1 cellular context compared by ENCODE assay signal in the genomic region with DNA sequence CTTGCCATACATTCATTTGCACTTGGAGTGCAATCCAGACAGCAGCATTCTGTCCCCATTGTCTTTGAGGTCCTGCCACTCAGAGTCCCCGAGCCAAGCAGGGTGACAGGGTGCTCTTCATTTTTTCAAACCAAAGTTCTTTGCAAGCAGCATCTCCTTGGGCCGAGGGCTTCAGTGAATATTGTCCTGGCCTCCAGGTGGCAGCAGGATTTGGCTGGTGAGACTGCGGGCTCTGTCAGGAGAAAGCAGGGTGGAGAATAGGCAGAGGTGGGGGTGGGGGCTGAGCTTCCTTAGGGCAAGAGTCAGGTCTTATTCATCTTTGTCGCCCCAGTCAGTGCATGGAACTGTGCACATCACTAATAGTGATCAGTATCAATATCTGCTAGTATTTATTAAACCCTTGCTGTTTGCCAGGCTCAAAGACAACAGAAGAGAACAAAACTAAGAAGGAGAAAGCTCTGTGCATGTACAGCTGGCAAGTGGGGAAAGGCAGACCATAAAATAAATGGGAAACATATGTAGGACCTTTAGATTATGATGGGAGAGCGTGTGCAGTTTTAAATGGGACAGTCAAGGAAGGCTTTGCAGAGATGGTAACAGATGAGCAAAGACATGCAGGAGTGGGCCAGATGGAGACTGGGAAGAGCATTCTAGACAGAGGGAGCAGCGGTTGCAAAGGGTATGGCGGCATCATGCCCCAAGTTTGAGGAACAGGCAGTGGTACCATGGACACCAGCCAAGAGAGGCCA.
TF ChIP-seq lines count a peak whose summit lies in the region.

No MANE protein-coding gene starts in this region.

TF ChIP-seq in HepG2, 621 proteins besides CTCF, POLR2A, EP300 and RAD21:
- TF ChIP-seq, protein P1, sequence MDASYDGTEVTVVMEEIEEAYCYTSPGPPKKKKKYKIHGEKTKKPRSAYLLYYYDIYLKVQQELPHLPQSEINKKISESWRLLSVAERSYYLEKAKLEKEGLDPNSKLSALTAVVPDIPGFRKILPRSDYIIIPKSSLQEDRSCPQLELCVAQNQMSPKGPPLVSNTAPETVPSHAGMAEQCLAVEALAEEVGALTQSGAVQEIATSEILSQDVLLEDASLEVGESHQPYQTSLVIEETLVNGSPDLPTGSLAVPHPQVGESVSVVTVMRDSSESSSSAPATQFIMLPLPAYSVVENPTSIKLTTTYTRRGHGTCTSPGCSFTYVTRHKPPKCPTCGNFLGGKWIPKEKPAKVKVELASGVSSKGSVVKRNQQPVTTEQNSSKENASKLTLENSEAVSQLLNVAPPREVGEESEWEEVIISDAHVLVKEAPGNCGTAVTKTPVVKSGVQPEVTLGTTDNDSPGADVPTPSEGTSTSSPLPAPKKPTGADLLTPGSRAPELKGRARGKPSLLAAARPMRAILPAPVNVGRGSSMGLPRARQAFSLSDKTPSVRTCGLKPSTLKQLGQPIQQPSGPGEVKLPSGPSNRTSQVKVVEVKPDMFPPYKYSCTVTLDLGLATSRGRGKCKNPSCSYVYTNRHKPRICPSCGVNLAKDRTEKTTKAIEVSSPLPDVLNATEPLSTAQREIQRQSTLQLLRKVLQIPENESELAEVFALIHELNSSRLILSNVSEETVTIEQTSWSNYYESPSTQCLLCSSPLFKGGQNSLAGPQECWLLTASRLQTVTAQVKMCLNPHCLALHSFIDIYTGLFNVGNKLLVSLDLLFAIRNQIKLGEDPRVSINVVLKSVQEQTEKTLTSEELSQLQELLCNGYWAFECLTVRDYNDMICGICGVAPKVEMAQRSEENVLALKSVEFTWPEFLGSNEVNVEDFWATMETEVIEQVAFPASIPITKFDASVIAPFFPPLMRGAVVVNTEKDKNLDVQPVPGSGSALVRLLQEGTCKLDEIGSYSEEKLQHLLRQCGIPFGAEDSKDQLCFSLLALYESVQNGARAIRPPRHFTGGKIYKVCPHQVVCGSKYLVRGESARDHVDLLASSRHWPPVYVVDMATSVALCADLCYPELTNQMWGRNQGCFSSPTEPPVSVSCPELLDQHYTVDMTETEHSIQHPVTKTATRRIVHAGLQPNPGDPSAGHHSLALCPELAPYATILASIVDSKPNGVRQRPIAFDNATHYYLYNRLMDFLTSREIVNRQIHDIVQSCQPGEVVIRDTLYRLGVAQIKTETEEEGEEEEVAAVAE (CRISPR knock-in tag; IDR thresholded peaks at IDR 0.05; ENCODE audit: borderline replicate concordance), result no peak
- TF ChIP-seq SOX13 (IDR thresholded peaks at IDR 0.05) (no peak), SOX13 (CRISPR knock-in tag; conservative IDR thresholded peaks at IDR 0.05 in 1 of 2, IDR thresholded peaks at IDR 0.05 in 1 of 2) (no peak), STAG1 (CRISPR knock-in tag; IDR thresholded peaks at IDR 0.05) (peak; percentile 34; the same call in 1 of the 2 replicates)
